ENCODE assay signal across 17 cellular contexts in the genomic region with DNA sequence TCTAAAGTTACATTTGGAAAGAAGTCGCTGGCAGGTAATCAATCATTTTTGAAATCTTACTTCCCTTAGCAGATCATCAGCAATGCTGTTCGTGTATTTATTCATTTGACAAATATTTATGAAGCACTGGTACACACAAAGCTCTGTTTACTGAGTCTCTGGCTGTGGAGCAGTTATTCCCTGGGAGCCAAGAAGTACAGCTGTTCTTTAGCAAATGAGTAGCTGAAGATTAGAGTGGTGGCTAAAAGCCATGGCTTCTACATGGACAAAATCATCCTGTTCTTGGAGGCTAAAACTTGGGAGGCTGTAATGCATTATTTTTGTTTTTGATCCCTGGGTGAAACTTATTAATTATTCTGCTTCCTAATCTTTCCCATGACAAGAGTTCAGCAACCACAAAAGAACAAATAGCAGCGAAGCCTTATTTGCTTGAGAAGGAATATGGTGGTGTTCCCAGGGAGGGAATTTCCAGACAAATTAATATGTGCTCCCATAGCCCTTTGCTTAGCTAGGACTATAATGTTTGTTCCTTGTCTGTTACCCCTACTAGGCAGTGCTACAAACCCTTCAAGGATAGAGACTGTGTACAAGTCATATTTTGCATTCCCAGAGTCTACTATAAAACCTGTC.
DNase-seq lines count a peak whose midpoint lies in the region; ATAC-seq, FAIRE-seq and TF ChIP-seq lines count a peak whose summit lies in the region.
"Had no signal": no experiment of that assay in that cellular context is flagged by ENCODE, and none has a peak within 500 bp of the region (broad histone marks: within the 10 kb centered on the region; RNA-seq: fewer than 3 reads in every experiment).

No MANE protein-coding gene starts in this region.

- H3K27me3 ChIP-seq in esophagus muscularis mucosa (no peaks in the 10 kb centered on the region), left lung (no peaks in the 10 kb centered on the region), small intestine (ENCODE audit: control insufficient read depth in 2 of 2, insufficient read depth in 2 of 2, low read length in 2 of 2) (no peaks in the 10 kb centered on the region)
- H3K27me3 ChIP-seq: uterus had no signal

- no peak for FAIRE-seq in small intestine (lab: Jason Lieb, UNC)
- FAIRE-seq: G401.6 had no signal

- no peak overlapping the region for H3K4me3 ChIP-seq in esophagus muscularis mucosa
- no peak overlapping the region for H3K4me3 ChIP-seq in left lung
- no peak overlapping the region for H3K4me3 ChIP-seq in small intestine (ENCODE audit: low read depth in 1 of 2, low read length in 2 of 2)
- H3K4me3 ChIP-seq: HAP-1, uterus had no signal

- peak; percentile 66 for ATAC-seq in left lung
- ATAC-seq in GM19467 (IDR thresholded peaks at IDR 0.05; ENCODE audit: unreplicated experiment): no peak
- ATAC-seq: esophagus mucosa had no signal

- TF ChIP-seq POLR2A in esophagus muscularis mucosa (IDR thresholded peaks at IDR 0.05; ENCODE audit: low read depth): no peak

- H3K36me3 ChIP-seq in esophagus muscularis mucosa (no peaks in the 10 kb centered on the region), left lung (no peaks in the 10 kb centered on the region), small intestine (ENCODE audit: control insufficient read depth in 2 of 2, insufficient read depth in 2 of 2, low read length in 2 of 2) (no peaks in the 10 kb centered on the region)
- H3K36me3 ChIP-seq: HAP-1, uterus had no signal

- H3K27ac ChIP-seq in esophagus muscularis mucosa (replicated peaks in 1 of 4) (no peak overlapping the region), left lung (no peak overlapping the region), small intestine (ENCODE audit: low read depth in 1 of 2, low read length in 1 of 2) (no peak overlapping the region)
- H3K27ac ChIP-seq: parathyroid adenoma, uterus had no signal

- no peak for TF ChIP-seq CTCF in esophagus muscularis mucosa (IDR thresholded peaks at IDR 0.05)
- no peak for TF ChIP-seq CTCF in left lung (IDR thresholded peaks at IDR 0.05)

- intact Hi-C loops in esophagus muscularis mucosa (cut with DNase I) (no loop called here), left lung (cut with DNase I) (no loop called here)

- TF ChIP-seq EP300 in esophagus muscularis mucosa (IDR thresholded peaks at IDR 0.05): no peak

- no peaks in the 10 kb centered on the region for H3K9me3 ChIP-seq in esophagus muscularis mucosa
- H3K9me3 ChIP-seq in left lung: no peaks in the 10 kb centered on the region
- H3K9me3 ChIP-seq in small intestine (ENCODE audit: control insufficient read depth, low read depth): no peaks in the 10 kb centered on the region
- H3K9me3 ChIP-seq: HAP-1, uterus had no signal

- peaks cover 0 to 4% (median 0%) of the 10 kb centered on the region in 4 donors for H3K4me1 ChIP-seq in esophagus muscularis mucosa
- no peaks in the 10 kb centered on the region for H3K4me1 ChIP-seq in left lung
- no peaks in the 10 kb centered on the region for H3K4me1 ChIP-seq in small intestine (ENCODE audit: control insufficient read depth in 2 of 2, insufficient read depth in 1 of 2, low read depth in 1 of 2, low read length in 1 of 2)
- H3K4me1 ChIP-seq: HAP-1, parathyroid adenoma, uterus had no signal

- DNase-seq in NCI-H82 (lab: John Stamatoyannopoulos, UW) (peak; percentile 26), NCI-H82 treated with DMSO at 0.1 percent for 48 hours (lab: John Stamatoyannopoulos, UW; ENCODE audit: unreplicated experiment) (no peak), esophagus muscularis mucosa (ENCODE audit: extremely low spot score) (peak; percentile 77), left lung (no peak), small intestine (peak; percentile 3), GOT3 (lab: John Stamatoyannopoulos, UW) (no peak), superior temporal gyrus (ENCODE audit: extremely low spot score) (no peak)
- DNase-seq: activated CD4-positive, CD25-positive, alpha-beta regulatory T cell treated with anti-CD3 and anti-CD28 coated beads, Interleukin-2, amount 50 U/mL, for 72 hours; dermis blood vessel endothelial cell; NCI-H2081 treated with DMSO at 0.1 percent for 48 hours; stimulated activated naive CD4-positive, alpha-beta T cell treated with Interleukin-2 at 50 U/mL for 16 hours had no signal

- WGBS in esophagus muscularis mucosa: 37% methylated on average over 3 of the region's 3 CpGs
- 50 to 60% (median 53%) methylated on average over 3 of the region's 3 CpGs for WGBS in small intestine, 3 donors

Comparison
In these comparisons a context has a peak if more than half of its experiments do, and no peak if none do; other contexts are left out.
1. DNase-seq: peak in NCI-H82 (single experiment), esophagus muscularis mucosa (single experiment) and small intestine (single experiment); none in NCI-H82 treated with DMSO at 0.1 percent for 48 hours (single experiment), left lung (0 of 2), GOT3 (single experiment) and superior temporal gyrus (single experiment).